2 cellular contexts compared by ENCODE assay signal in genomic region chr4:134018845-134019244, GRCh38.
A peak's percentile ranks its signal among the peaks of the same experiment; 100 is the strongest.
TF ChIP-seq lines count a peak whose summit lies in the region.

No MANE protein-coding gene starts in this region.

TF ChIP-seq in GM23338, 12 proteins besides CTCF, POLR2A, EP300 and RAD21 (continued from another document):
- TF ChIP-seq ZNF462 (CRISPR knock-in tag; IDR thresholded peaks at IDR 0.05) (no peak), JUNB (IDR thresholded peaks at IDR 0.05; ENCODE audit: unreplicated experiment) (no peak), NANOG (IDR thresholded peaks at IDR 0.05; ENCODE audit: borderline replicate concordance) (peak; percentile 71)
TF ChIP-seq in GM23338: peak in this region for 1.

TF ChIP-seq in WTC11, 78 proteins besides CTCF, POLR2A, EP300 and RAD21 (continued from another document):
- TF ChIP-seq STAT6 (CRISPR knock-in tag; conservative IDR thresholded peaks at IDR 0.05; ENCODE audit: low read depth) (no peak), SOX15 (CRISPR knock-in tag; IDR thresholded peaks at IDR 0.05) (no peak), SMAD3 (CRISPR knock-in tag; IDR thresholded peaks at IDR 0.05; ENCODE audit: borderline replicate concordance) (no peak), ZBTB43 (CRISPR knock-in tag; IDR thresholded peaks at IDR 0.05) (no peak), JAZF1 (CRISPR knock-in tag; IDR thresholded peaks at IDR 0.05) (no peak)
